ENCODE assay signal across 9 cellular contexts in the genomic region with DNA sequence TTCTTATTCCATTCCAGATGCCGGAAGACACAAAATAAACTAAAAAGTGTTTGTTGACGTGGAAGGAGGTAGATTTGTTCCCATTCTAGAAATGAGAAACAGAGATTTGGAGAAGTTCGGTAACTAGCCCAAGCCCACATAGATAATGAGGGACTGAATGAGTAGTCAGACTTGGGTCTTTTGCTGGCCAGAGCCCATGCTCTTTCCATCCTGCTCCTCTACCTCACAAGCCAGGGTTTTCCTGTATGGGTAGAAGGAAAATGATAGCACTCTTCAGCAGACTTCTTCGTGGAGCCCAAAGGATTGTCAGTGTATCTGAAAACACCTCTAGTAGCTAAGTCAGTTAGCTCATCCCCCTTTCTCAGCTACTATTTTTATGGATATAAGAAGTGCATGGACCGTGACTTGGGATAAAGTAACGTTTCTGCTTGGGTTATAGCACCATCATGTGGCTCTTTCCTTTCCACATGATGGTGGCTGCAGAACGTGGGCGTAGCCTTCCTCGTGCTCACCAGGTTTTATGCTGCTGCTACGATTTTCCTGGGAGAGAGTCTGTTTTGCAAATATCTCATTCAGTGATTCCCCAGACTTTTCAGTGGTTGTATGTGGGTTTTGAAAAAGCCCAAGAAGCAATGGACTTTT.
DNase-seq lines count a peak whose midpoint lies in the region; ATAC-seq, FAIRE-seq and TF ChIP-seq lines count a peak whose summit lies in the region.
"Had no signal": no experiment of that assay in that cellular context is flagged by ENCODE, and none has a peak within 500 bp of the region (broad histone marks: within the 10 kb centered on the region; RNA-seq: fewer than 3 reads in every experiment).

No MANE protein-coding gene starts in this region.

- peak; percentile 87 for ATAC-seq in HepG2
- ATAC-seq in GM19395 (IDR thresholded peaks at IDR 0.05; ENCODE audit: unreplicated experiment): no peak
- no peak for ATAC-seq in GM18520 (IDR thresholded peaks at IDR 0.05; ENCODE audit: unreplicated experiment)

- no peaks in the 10 kb centered on the region for H3K4me1 ChIP-seq in breast epithelium
- H3K4me1 ChIP-seq in HepG2 (ENCODE audit: insufficient read depth, low read length): 0 out of 2 replicates have a peak, but pooled peaks cover 6% of the 10 kb centered on the region

- no TSS peak for BruUV-seq in HepG2 (replicated peaks; lab: Mats Ljungman, UMichigan)

- H3K4me3 ChIP-seq in AG04450 (ENCODE audit: low read depth, low read length) (no peak overlapping the region), breast epithelium (no peak overlapping the region), HepG2 (replicated peaks in 1 of 3; ENCODE audit: insufficient read depth in 1 of 3, low read depth in 2 of 3, low read length in 3 of 3) (no peak overlapping the region)

- intact Hi-C loops in breast epithelium (cut with DNase I; ENCODE audit: low total_unique reads) (no loop called here), HepG2 (cut with micrococcal nuclease; ENCODE audit: unreplicated experiment) (no loop called here)

- POLR2A ChIA-PET in AG04450 (lab: Yijun Ruan, JAX): no interaction called here
- POLR2A ChIA-PET in HepG2 (lab: Yijun Ruan, JAX): interaction anchor here (0.6 kb wide), 1 partner anchor 18 kb away, joined by 3 read pairs; no protein-coding TSS in a partner anchor

- H3K27ac ChIP-seq in AG04450 (ENCODE audit: low read depth, low read length) (no peak overlapping the region), breast epithelium (no peak overlapping the region), HepG2 (ENCODE audit: extremely low read length, insufficient read depth, low read length) (no peak overlapping the region)

- CTCF ChIA-PET in AG04450 (lab: Charles Lee): interaction anchor here (0.6 to 4.2 kb wide), 16 partner anchors 9 to 979 kb away, joined by 3 to 51 read pairs (median 5); no protein-coding TSS in a partner anchor
- CTCF ChIA-PET in HepG2 (lab: Yijun Ruan, JAX; ENCODE audit: low intra/inter-chr PET ratio, low total read pairs): interaction anchor here (0.8 to 1.7 kb wide), 4 partner anchors 12 to 300 kb away, joined by 3 to 8 read pairs (median 4); no protein-coding TSS in a partner anchor

- no peaks in the 10 kb centered on the region for H3K36me3 ChIP-seq in breast epithelium
- 0 out of 5 replicates have a peak, but pooled peaks cover 0 to 1% of the 10 kb centered on the region in 2 experiments for H3K36me3 ChIP-seq in HepG2 (replicated peaks in 1 of 2; ENCODE audit: control insufficient read depth in 1 of 2, insufficient read depth in 2 of 2, low read length in 2 of 2)

- WGBS in HepG2 (ENCODE audit: low lambda C conversion rate): 47% methylated on average over 10 of the region's 10 CpGs

- H3K79me2 ChIP-seq in HepG2 (ENCODE audit: insufficient read depth, low read length): no peaks in the 10 kb centered on the region

- in situ Hi-C loops in HepG2 (cut with HindIII; ENCODE audit: extremely low pct_ligation_motif_present, low pct_unique_long_range_greater_than_20kb): no loop called here

- H3K9ac ChIP-seq in HepG2 (ENCODE audit: insufficient read depth, low read depth, low read length): no peak overlapping the region

- H3K27me3 ChIP-seq in AG04450 (ENCODE audit: control insufficient read depth, insufficient read depth, low read length) (peaks cover 2% of the 10 kb centered on the region), breast epithelium (no peaks in the 10 kb centered on the region), HepG2 (ENCODE audit: control insufficient read depth in 1 of 2, insufficient read depth in 2 of 2, low read length in 2 of 2) (no peaks in the 10 kb centered on the region)

- H3K4me2 ChIP-seq in HepG2 (ENCODE audit: low read depth, low read length): no peak overlapping the region

- H3K9me3 ChIP-seq in AG04450 (ENCODE audit: control insufficient read depth, insufficient read depth, low read length) (no peaks in the 10 kb centered on the region), breast epithelium (no peaks in the 10 kb centered on the region), HepG2 (ENCODE audit: low read length) (no peaks in the 10 kb centered on the region)

- H2AFZ ChIP-seq in HepG2 (ENCODE audit: low read length): no peak overlapping the region

- no peaks in the 10 kb centered on the region for H4K20me1 ChIP-seq in HepG2 (ENCODE audit: insufficient read depth, low read length)

- FAIRE-seq in HTR-8/SVneo (lab: Jason Lieb, UNC) (no peak), HepG2 (lab: Jason Lieb, UNC) (peak; percentile 75)
- FAIRE-seq: GM18507 had no signal

- TF ChIP-seq POLR2A in breast epithelium (IDR thresholded peaks at IDR 0.05): no peak
- no peak for TF ChIP-seq POLR2A in HepG2 (IDR thresholded peaks at IDR 0.05; ENCODE audit: insufficient read depth in 1 of 2, low read depth in 2 of 2, low read length in 2 of 2)

- peak; percentile 37 for DNase-seq in AG04450 (ENCODE audit: low read depth, low spot score)
- DNase-seq in HTR-8/SVneo (ENCODE audit: insufficient read length, low spot score): peak; percentile 33
- DNase-seq in breast epithelium (ENCODE audit: low spot score in 2 of 2): peak in 1 of 2 donors; percentile 30
- DNase-seq in HepG2 (ENCODE audit: low spot score): peak; percentile 20
- no peak for DNase-seq in NCI-H2081 treated with DMSO at 0.1 percent for 48 hours (lab: John Stamatoyannopoulos, UW)
- no peak for DNase-seq in activated gamma-delta T cell treated with Interleukin-2 at 50 U/mL for 16 hours

- peak; percentile 63 for TF ChIP-seq RAD21 in HepG2 (CRISPR knock-in tag; IDR thresholded peaks at IDR 0.05)

- TF ChIP-seq EP300 in HepG2 (IDR thresholded peaks at IDR 0.05; ENCODE audit: low read depth in 2 of 2, low read length in 2 of 2) (no peak), HepG2 (CRISPR knock-in tag; IDR thresholded peaks at IDR 0.05; ENCODE audit: borderline replicate concordance) (no peak)

- TF ChIP-seq CTCF in AG04450 (IDR thresholded peaks at IDR 0.05; ENCODE audit: low read depth, low read length) (peak; percentile 64), breast epithelium (IDR thresholded peaks at IDR 0.05) (peak in 2 of 3 donors; percentile 43 to 45), HepG2 (CRISPR knock-in tag; IDR thresholded peaks at IDR 0.05) (peak; percentile 70)

TF ChIP-seq in HepG2, 621 proteins besides CTCF, POLR2A, EP300 and RAD21:
- TF ChIP-seq STAT6 (CRISPR knock-in tag; IDR thresholded peaks at IDR 0.05; ENCODE audit: borderline replicate concordance): no peak
- TF ChIP-seq HNF4G (IDR thresholded peaks at IDR 0.05; ENCODE audit: borderline replicate concordance, low read depth, low read length): no peak
- TF ChIP-seq HNF4G (CRISPR knock-in tag; IDR thresholded peaks at IDR 0.05; ENCODE audit: borderline replicate concordance, low read depth): no peak
- peak; percentile 85 for TF ChIP-seq STAG1 (CRISPR knock-in tag; IDR thresholded peaks at IDR 0.05)
- TF ChIP-seq SMC3 (IDR thresholded peaks at IDR 0.05; ENCODE audit: low read length): peak; percentile 81
- TF ChIP-seq MIER3 (CRISPR knock-in tag; IDR thresholded peaks at IDR 0.05; ENCODE audit: borderline replicate concordance): no peak
- TF ChIP-seq XRCC5 (optimal IDR thresholded peaks at IDR 0.05; ENCODE audit: low read length): no peak

Comparison
In these comparisons a context has a peak if more than half of its experiments do, and no peak if none do; other contexts are left out.
1. DNase-seq: peak in AG04450 (single experiment), HTR-8/SVneo (single experiment) and HepG2 (single experiment); none in NCI-H2081 treated with DMSO at 0.1 percent for 48 hours (single experiment) and activated gamma-delta T cell treated with Interleukin-2 at 50 U/mL for 16 hours (single experiment).
2. Peak in every context shown above with its lines, with median percentiles within 50 percentile points of each other: CTCF ChIP-seq.